10 cellular contexts compared by ENCODE assay signal in genomic region chr5:83471405-83472212, GRCh38. TPM values are rescaled to one million over a fixed set of nuclear protein-coding genes. Genes with fewer than 3 reads are reported as not detected.
A peak's percentile ranks its signal among the peaks of the same experiment; 100 is the strongest.
DNase-seq lines count a peak whose midpoint lies in the region; ATAC-seq and TF ChIP-seq lines count a peak whose summit lies in the region.
"Had no signal": no experiment of that assay in that cellular context is flagged by ENCODE, and none has a peak within 500 bp of the region (broad histone marks: within the 10 kb centered on the region; RNA-seq: fewer than 3 reads in every experiment).

Gene VCAN, plus strand, starts transcription at chr5:83471744. Its CDS starts 11,775 bp downstream, at chr5:83483519.

- no peak within 1 kb of the TSS for H3K27ac Mint-ChIP-seq in T-helper 1 cell treated with Interleukin-12 subunit alpha and Interleukin-12 subunit beta and Interleukin-4 antibody, amounts not matched to agents 30 μg/mL and 1 μg/mL, for 36 hours

- POLR2A ChIA-PET in RWPE1 (lab: Yijun Ruan, JAX; ENCODE audit: low non-redundant PET), result interaction anchor here (0.6 kb wide), 1 partner anchor 869 kb away, joined by 3 read pairs; no protein-coding TSS in a partner anchor

- intact Hi-C loops in right lobe of liver (cut with DNase I), result no loop called here

- H3K4me3 Mint-ChIP-seq in T-helper 1 cell treated with Interleukin-12 subunit alpha and Interleukin-12 subunit beta and Interleukin-4 antibody, amounts not matched to agents 30 μg/mL and 1 μg/mL, for 36 hours, result peak within 1 kb of the TSS; percentile 97

- H3K9me3 ChIP-seq in right lobe of liver, result no peaks in the 10 kb centered on the region

- H3K4me1 ChIP-seq in right lobe of liver, result peaks cover 0 to 19% (median 0%) of the 10 kb centered on the region in 4 donors

- H3K4me3 ChIP-seq in right lobe of liver, result peak within 1 kb of the TSS; percentile 6 to 41 (median 18)

- CTCF ChIA-PET in RWPE1 (lab: Yijun Ruan, JAX), result interaction anchor here (0.5 to 1.1 kb wide), 6 partner anchors 85 to 1159 kb away, joined by 3 to 7 read pairs (median 3); no protein-coding TSS in a partner anchor

- peaks cover 94% of the 10 kb centered on the region for H3K27me3 Mint-ChIP-seq in T-helper 1 cell treated with Interleukin-12 subunit alpha and Interleukin-12 subunit beta and Interleukin-4 antibody, amounts not matched to agents 30 μg/mL and 1 μg/mL, for 36 hours (ENCODE audit: low read depth)

- DNase-seq in T-helper 1 cell (no peak), RWPE1 (ENCODE audit: low spot score) (peak; percentile 63), ecto neural progenitor cell (ENCODE audit: low spot score) (peak; percentile 80), right lobe of liver (peak in 1 of 3 donors; percentile 29), stromal cell of bone marrow (ENCODE audit: low read depth) (peak; percentile 86), COLO829 (ENCODE audit: low spot score) (no peak)
- DNase-seq in activated CD4-positive, CD25-positive, alpha-beta regulatory T cell treated with anti-CD3 and anti-CD28 coated beads, Interleukin-2, amount 50 U/mL, for 72 hours, result no peak
- DNase-seq: DND-41 had no signal

- no peaks in the 10 kb centered on the region for H3K36me3 ChIP-seq in right lobe of liver

- H3K27ac ChIP-seq in RWPE1 (peak within 1 kb of the TSS; percentile 97), right lobe of liver (no peak within 1 kb of the TSS)

- peaks cover 30% of the 10 kb centered on the region for H3K4me1 Mint-ChIP-seq in T-helper 1 cell treated with Interleukin-12 subunit alpha and Interleukin-12 subunit beta and Interleukin-4 antibody, amounts not matched to agents 30 μg/mL and 1 μg/mL, for 36 hours (ENCODE audit: low read depth)

- no peaks in the 10 kb centered on the region for H3K9me3 Mint-ChIP-seq in T-helper 1 cell treated with Interleukin-12 subunit alpha and Interleukin-12 subunit beta and Interleukin-4 antibody, amounts not matched to agents 30 μg/mL and 1 μg/mL, for 36 hours
- H3K9me3 Mint-ChIP-seq: central memory CD8-positive, alpha-beta T cell had no signal

- WGBS in right lobe of liver (ENCODE audit: insufficient coverage, low coverage, low lambda C conversion rate, missing lambda C conversion rate), result 3% methylated on average over 25 of the region's 43 CpGs

- peaks cover 3% of the 10 kb centered on the region for H3K36me3 Mint-ChIP-seq in T-helper 1 cell treated with Interleukin-12 subunit alpha and Interleukin-12 subunit beta and Interleukin-4 antibody, amounts not matched to agents 30 μg/mL and 1 μg/mL, for 36 hours (ENCODE audit: low read depth)

- TF ChIP-seq CTCF in RWPE1 (conservative IDR thresholded peaks at IDR 0.05; ENCODE audit: low read depth), result no peak
- TF ChIP-seq CTCF in right lobe of liver (IDR thresholded peaks at IDR 0.05), result no peak

- H3K27me3 ChIP-seq in right lobe of liver, result peaks cover 0 to 24% of the 10 kb centered on the region in 2 donors

- no peak for ATAC-seq in right lobe of liver

- no peak for TF ChIP-seq POLR2A in right lobe of liver (IDR thresholded peaks at IDR 0.05)

RNA-seq across cellular contexts. Expression of gene VCAN, which starts in this region (rescaled TPM):
- total RNA-seq in right lobe of liver, result 10 to 100 TPM in 2 of 6 experiments, 1 to 10 TPM in 4; 3.8 to 13.8 (median 6.0) TPM

Comparison
In these comparisons a context has a peak if more than half of its experiments do, and no peak if none do; other contexts are left out.
1. DNase-seq: peak in RWPE1 (single experiment), ecto neural progenitor cell (single experiment) and stromal cell of bone marrow (single experiment); none in T-helper 1 cell (0 of 5), COLO829 (single experiment) and activated CD4-positive, CD25-positive, alpha-beta regulatory T cell treated with anti-CD3 and anti-CD28 coated beads, Interleukin-2, amount 50 U/mL, for 72 hours (single experiment).